ENCODE assay signal across 1 cellular context in the genomic region with DNA sequence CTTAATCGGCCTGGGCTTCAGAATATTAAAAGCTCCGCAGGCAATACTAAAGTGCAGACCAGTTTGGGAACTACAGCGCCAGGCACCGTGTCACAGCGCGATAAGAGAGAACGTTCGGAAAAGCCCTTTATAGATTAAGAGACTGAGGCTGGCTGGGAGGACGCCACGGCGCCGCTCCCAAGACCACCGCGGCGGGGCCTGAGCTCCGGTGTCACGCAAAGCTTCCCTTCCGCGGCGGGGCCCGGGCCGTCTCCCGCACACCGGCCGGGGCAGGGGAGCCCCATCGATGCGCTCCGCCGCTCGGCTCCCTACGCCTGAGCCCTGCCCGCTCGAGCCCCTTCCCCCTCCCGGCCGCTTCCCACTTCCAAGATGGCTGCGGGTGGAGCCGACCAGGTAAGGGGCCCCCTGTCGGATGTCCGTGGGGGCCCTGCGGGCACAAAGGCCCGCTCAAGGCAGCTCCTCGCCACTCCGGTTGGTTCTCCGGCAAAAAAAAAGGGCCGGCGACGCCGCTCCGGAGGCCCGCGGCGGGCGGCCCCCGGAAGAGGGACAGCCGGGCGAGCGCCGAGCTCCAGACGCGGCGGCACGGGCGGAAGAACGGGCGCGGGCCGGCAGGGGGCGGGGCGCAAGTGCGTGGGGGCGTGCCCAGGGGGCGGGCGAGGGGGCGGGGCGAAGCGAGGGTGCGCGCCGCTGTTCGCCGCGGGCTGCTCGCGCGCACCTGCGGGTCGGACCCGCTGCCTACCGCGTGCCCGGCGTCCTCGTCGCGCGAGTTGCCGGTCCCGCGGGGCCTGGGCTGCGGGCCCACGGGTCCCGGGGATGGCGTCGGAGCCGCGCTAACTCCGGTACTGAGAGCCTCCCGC.
TF ChIP-seq lines count a peak whose summit lies in the region.

A gene with protein sequence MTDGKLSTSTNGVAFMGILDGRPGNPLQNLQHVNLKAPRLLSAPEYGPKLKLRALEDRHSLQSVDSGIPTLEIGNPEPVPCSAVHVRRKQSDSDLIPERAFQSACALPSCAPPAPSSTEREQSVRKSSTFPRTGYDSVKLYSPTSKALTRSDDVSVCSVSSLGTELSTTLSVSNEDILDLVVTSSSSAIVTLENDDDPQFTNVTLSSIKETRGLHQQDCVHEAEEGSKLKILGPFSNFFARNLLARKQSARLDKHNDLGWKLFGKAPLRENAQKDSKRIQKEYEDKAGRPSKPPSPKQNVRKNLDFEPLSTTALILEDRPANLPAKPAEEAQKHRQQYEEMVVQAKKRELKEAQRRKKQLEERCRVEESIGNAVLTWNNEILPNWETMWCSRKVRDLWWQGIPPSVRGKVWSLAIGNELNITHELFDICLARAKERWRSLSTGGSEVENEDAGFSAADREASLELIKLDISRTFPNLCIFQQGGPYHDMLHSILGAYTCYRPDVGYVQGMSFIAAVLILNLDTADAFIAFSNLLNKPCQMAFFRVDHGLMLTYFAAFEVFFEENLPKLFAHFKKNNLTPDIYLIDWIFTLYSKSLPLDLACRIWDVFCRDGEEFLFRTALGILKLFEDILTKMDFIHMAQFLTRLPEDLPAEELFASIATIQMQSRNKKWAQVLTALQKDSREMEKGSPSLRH (plus strand): TSS at position 714 of the 857 bp plus-strand sequence. CDS start 13,564 bp downstream, outside the sequence.

TF ChIP-seq in H1, 55 proteins besides CTCF, POLR2A, EP300 and RAD21 (continued from another document):
- TF ChIP-seq E2F6 (IDR thresholded peaks at IDR 0.05): no peak
- TF ChIP-seq SUZ12 (IDR thresholded peaks at IDR 0.05; ENCODE audit: low read length): no peak
- peak; percentile 23; the same call in 1 of the 2 replicates for TF ChIP-seq POLR2AphosphoS5 (IDR thresholded peaks at IDR 0.05; ENCODE audit: low read depth, low read length)
- TF ChIP-seq, protein P1, sequence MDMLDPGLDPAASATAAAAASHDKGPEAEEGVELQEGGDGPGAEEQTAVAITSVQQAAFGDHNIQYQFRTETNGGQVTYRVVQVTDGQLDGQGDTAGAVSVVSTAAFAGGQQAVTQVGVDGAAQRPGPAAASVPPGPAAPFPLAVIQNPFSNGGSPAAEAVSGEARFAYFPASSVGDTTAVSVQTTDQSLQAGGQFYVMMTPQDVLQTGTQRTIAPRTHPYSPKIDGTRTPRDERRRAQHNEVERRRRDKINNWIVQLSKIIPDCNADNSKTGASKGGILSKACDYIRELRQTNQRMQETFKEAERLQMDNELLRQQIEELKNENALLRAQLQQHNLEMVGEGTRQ (IDR thresholded peaks at IDR 0.05; ENCODE audit: low read length): no peak
- TF ChIP-seq TBP (IDR thresholded peaks at IDR 0.05; ENCODE audit: low read depth, low read length): peak; percentile 79
- no peak for TF ChIP-seq RXRA (IDR thresholded peaks at IDR 0.05; ENCODE audit: insufficient read depth, low read depth, low read length)
- no peak for TF ChIP-seq POU5F1 (IDR thresholded peaks at IDR 0.05; ENCODE audit: low read depth, low read length)
- peak; percentile 78; the same call in 1 of the 2 replicates for TF ChIP-seq RBBP5 (IDR thresholded peaks at IDR 0.05; ENCODE audit: borderline replicate concordance, low read depth, low read length)
- 0 out of 2 replicates have a peak, but pooled peaks have one; percentile 22 for TF ChIP-seq JUND (IDR thresholded peaks at IDR 0.05; ENCODE audit: low read length)
- no peak for TF ChIP-seq TCF12 (IDR thresholded peaks at IDR 0.05; ENCODE audit: low read depth, low read length)
- 0 out of 2 replicates have a peak, but pooled peaks have one; percentile 2 for TF ChIP-seq EGR1 (IDR thresholded peaks at IDR 0.05; ENCODE audit: borderline replicate concordance, low read depth, low read length)
- peak; percentile 73 for TF ChIP-seq SRF (IDR thresholded peaks at IDR 0.05; ENCODE audit: low read depth, low read length)
- TF ChIP-seq BACH1 (IDR thresholded peaks at IDR 0.05; ENCODE audit: low read length): peak; percentile 67
- no peak for TF ChIP-seq SIRT6 (IDR thresholded peaks at IDR 0.05; ENCODE audit: low read length)
- peak; percentile 79 for TF ChIP-seq KDM5A (IDR thresholded peaks at IDR 0.05; ENCODE audit: low read length)
- peak; percentile 56 for TF ChIP-seq KDM4A (IDR thresholded peaks at IDR 0.05; ENCODE audit: low read depth, low read length, severe bottlenecking)
- peak in 1 of 2 experiments; percentile 69; a peak in 1 of 4 replicates for TF ChIP-seq SIN3A (conservative IDR thresholded peaks at IDR 0.05 in 1 of 2, IDR thresholded peaks at IDR 0.05 in 1 of 2; ENCODE audit: low read depth in 1 of 2, low read length in 2 of 2)
- TF ChIP-seq BRCA1 (IDR thresholded peaks at IDR 0.05; ENCODE audit: low read depth, low read length): no peak
- peak; percentile 86 for TF ChIP-seq TAF7 (optimal IDR thresholded peaks at IDR 0.05; ENCODE audit: borderline replicate concordance, low read depth, low read length)
- TF ChIP-seq NRF1 (IDR thresholded peaks at IDR 0.05; ENCODE audit: low read depth, low read length): 0 out of 2 replicates have a peak, but pooled peaks have one; percentile 24
- peak; percentile 44 for TF ChIP-seq CREB1 (IDR thresholded peaks at IDR 0.05)
TF ChIP-seq in H1: peak in this region for 20.
